9 cellular contexts compared by ENCODE assay signal in genomic region chr1:33094971-33095604, GRCh38. TPM values are rescaled to one million over a fixed set of nuclear protein-coding genes. Genes with fewer than 3 reads are reported as not detected.
DNase-seq lines count a peak whose midpoint lies in the region; ATAC-seq and TF ChIP-seq lines count a peak whose summit lies in the region.
"Had no signal": no experiment of that assay in that cellular context is flagged by ENCODE, and none has a peak within 500 bp of the region (broad histone marks: within the 10 kb centered on the region; RNA-seq: fewer than 3 reads in every experiment).

No MANE protein-coding gene starts in this region.

- H3F3A ChIP-seq in neural cell (ENCODE audit: insufficient read depth, low read length, poor library complexity, severe bottlenecking) = no peaks in the 10 kb centered on the region

- TF ChIP-seq EP300 in neural cell (conservative IDR thresholded peaks at IDR 0.05; ENCODE audit: poor library complexity, severe bottlenecking) = no peak

- H3K27me3 ChIP-seq in Peyer's patch (no peaks in the 10 kb centered on the region), neural cell (ENCODE audit: insufficient read depth, low read depth, low read length) (no peaks in the 10 kb centered on the region)

- peak; percentile 86 to 96 (median 91) for TF ChIP-seq CTCF in Peyer's patch (IDR thresholded peaks at IDR 0.05)
- peak; percentile 99 for TF ChIP-seq CTCF in epithelial cell of proximal tubule (conservative IDR thresholded peaks at IDR 0.05; ENCODE audit: low read depth, low read length)
- peak; percentile 90 for TF ChIP-seq CTCF in neural cell (IDR thresholded peaks at IDR 0.05; ENCODE audit: poor library complexity, severe bottlenecking)

- H3K36me3 ChIP-seq in Peyer's patch (no peaks in the 10 kb centered on the region), neural cell (ENCODE audit: insufficient read depth, low read length) (no peaks in the 10 kb centered on the region)

- DNase-seq in NCI-H1436 (lab: John Stamatoyannopoulos, UW) (peak; percentile 30), NCI-H1436 treated with DMSO at 0.1 percent for 48 hours (lab: John Stamatoyannopoulos, UW) (no peak), HK-2 (ENCODE audit: unreplicated experiment) (peak; percentile 74), Peyer's patch (peak in 2 of 3 donors; percentile 34 to 86), epithelial cell of proximal tubule (ENCODE audit: low read depth) (no peak)

- H3K4me1 ChIP-seq in Peyer's patch = no peaks in the 10 kb centered on the region

- no peaks in the 10 kb centered on the region for H3K9me2 ChIP-seq in neural cell (ENCODE audit: insufficient read depth, low read length)

- no peaks in the 10 kb centered on the region for H4K20me1 ChIP-seq in neural cell (ENCODE audit: insufficient read depth)

- H3K4me3 ChIP-seq in Peyer's patch (no peak overlapping the region), epithelial cell of proximal tubule (ENCODE audit: low read depth, low read length) (no peak overlapping the region), neural cell (ENCODE audit: low read length) (no peak overlapping the region)

- H3K9me3 ChIP-seq in Peyer's patch (no peaks in the 10 kb centered on the region), neural cell (ENCODE audit: low read length) (no peaks in the 10 kb centered on the region)

- TF ChIP-seq RAD21 in neural cell (conservative IDR thresholded peaks at IDR 0.05) = peak; percentile 76

- H3K9ac ChIP-seq in neural cell (ENCODE audit: low read length) = no peak overlapping the region

- no peak overlapping the region for H2AFZ ChIP-seq in neural cell (ENCODE audit: low read depth, low read length)

- no peak for TF ChIP-seq POLR2A in Peyer's patch (IDR thresholded peaks at IDR 0.05)

- H3K27ac ChIP-seq in Peyer's patch (no peak overlapping the region), neural cell (ENCODE audit: low read length) (no peak overlapping the region)

- ATAC-seq in HG02588 (IDR thresholded peaks at IDR 0.05; ENCODE audit: unreplicated experiment) = no peak
- ATAC-seq in GM21737 (IDR thresholded peaks at IDR 0.05; ENCODE audit: unreplicated experiment) = no peak
- ATAC-seq: activated naive CD4-positive, alpha-beta T cell treated with anti-CD3 and anti-CD28 coated beads, Interleukin-2, amount 50 U/mL, for 72 hours had no signal

- H3K4me2 ChIP-seq in neural cell (ENCODE audit: low read length) = no peak overlapping the region

- no peaks in the 10 kb centered on the region for H3K79me2 ChIP-seq in neural cell (replicated peaks; ENCODE audit: insufficient read depth, low read length)

TF ChIP-seq in neural cell, 6 proteins besides CTCF, POLR2A, EP300 and RAD21:
- TF ChIP-seq REST (IDR thresholded peaks at IDR 0.05; ENCODE audit: borderline replicate concordance) (peak; percentile 65), EZH2 (IDR thresholded peaks at IDR 0.05; ENCODE audit: borderline replicate concordance, insufficient read depth, low read length, poor library complexity, severe bottlenecking) (no peak), POLR2AphosphoS5 (IDR thresholded peaks at IDR 0.05) (no peak), SMC3 (conservative IDR thresholded peaks at IDR 0.05; ENCODE audit: poor library complexity) (peak; percentile 85)

RNA-seq across cellular contexts. Expression of gene AZIN2, which starts 14.1 kb away (rescaled TPM):
- total RNA-seq in Peyer's patch = 10 to 100 TPM in 1 of 4 donors, 1 to 10 TPM in 2, under 1 TPM in 1; 0.95 to 26.4 (median 2.2) TPM
- total RNA-seq in epithelial cell of proximal tubule = 0.98 and 9.6 TPM in 2 replicates
- 22.5 and 22.7 TPM in 2 replicates for polyA plus RNA-seq in neural cell
- 16.1 and 19.1 TPM in 2 replicates for polyA minus RNA-seq in neural cell

RNA-seq across cellular contexts. Expression of gene AK2, which starts 58.4 kb away (rescaled TPM):
- total RNA-seq in Peyer's patch (100 to 1,000 TPM; 273 to 366 (median 293) TPM), epithelial cell of proximal tubule (237 and 276 TPM in 2 replicates)
- polyA plus RNA-seq in neural cell = 90.1 and 107 TPM in 2 replicates
- polyA minus RNA-seq in neural cell = 52.3 and 57.8 TPM in 2 replicates

Comparison
In these comparisons a context has a peak if more than half of its experiments do, and no peak if none do; other contexts are left out.
1. DNase-seq: peak in NCI-H1436 (single experiment), HK-2 (single experiment) and Peyer's patch (2 of 3); none in NCI-H1436 treated with DMSO at 0.1 percent for 48 hours (single experiment) and epithelial cell of proximal tubule (single experiment).
2. Peak in every context shown above with its lines, with median percentiles within 50 percentile points of each other: CTCF ChIP-seq.